ENCODE assay signal across 8 cellular contexts in genomic region chr5:62778327-62779009, GRCh38.
DNase-seq lines count a peak whose midpoint lies in the region; ATAC-seq and TF ChIP-seq lines count a peak whose summit lies in the region.

No MANE protein-coding gene starts in this region.

- H3K4me1 Mint-ChIP-seq in CD14-positive monocyte (peaks cover 19% of the 10 kb centered on the region), type B pancreatic cell (ENCODE audit: unreplicated experiment) (no peaks in the 10 kb centered on the region)
- H3K4me1 Mint-ChIP-seq in activated CD8-positive, alpha-beta memory T cell treated with anti-CD3 and anti-CD28 coated beads, Interleukin-2, amount 10 ng/mL, durations not matched to agents 7 days and 5 days = peaks cover 3% of the 10 kb centered on the region

- TF ChIP-seq CTCF in CD14-positive monocyte (IDR thresholded peaks at IDR 0.05) = no peak
- no peak for TF ChIP-seq CTCF in NB4 (IDR thresholded peaks at IDR 0.05; ENCODE audit: low read depth, low read length)
- TF ChIP-seq CTCF in type B pancreatic cell (conservative IDR thresholded peaks at IDR 0.05) = no peak

- H3K27ac Mint-ChIP-seq in CD14-positive monocyte (peak overlapping the region; percentile 6 to 69 (median 51)), type B pancreatic cell (no peak overlapping the region)
- no peak overlapping the region for H3K27ac Mint-ChIP-seq in activated CD8-positive, alpha-beta memory T cell treated with anti-CD3 and anti-CD28 coated beads, Interleukin-2, amount 10 ng/mL, durations not matched to agents 7 days and 5 days

- H3K9ac ChIP-seq in GM23248 = no peak overlapping the region

- H3K9me2 ChIP-seq in GM23248 (ENCODE audit: insufficient read depth) = no peaks in the 10 kb centered on the region

- H3K4me1 ChIP-seq in GM23248 (ENCODE audit: insufficient read depth) = no peaks in the 10 kb centered on the region

- no peak overlapping the region for H3K4me3 ChIP-seq in GM23248
- H3K4me3 ChIP-seq in NB4 (ENCODE audit: low read depth, low read length) = no peak overlapping the region

- H3K27me3 Mint-ChIP-seq in CD14-positive monocyte (ENCODE audit: low read depth in 3 of 3) = peaks cover 0 to 3% (median 2%) of the 10 kb centered on the region in 3 donors
- no peaks in the 10 kb centered on the region for H3K27me3 Mint-ChIP-seq in type B pancreatic cell
- peaks cover 8% of the 10 kb centered on the region for H3K27me3 Mint-ChIP-seq in activated CD8-positive, alpha-beta memory T cell treated with anti-CD3 and anti-CD28 coated beads, Interleukin-2, amount 10 ng/mL, durations not matched to agents 7 days and 5 days

- H3K36me3 ChIP-seq in GM23248 (ENCODE audit: low read depth) = no peaks in the 10 kb centered on the region

- H3K4me2 ChIP-seq in GM23248 (ENCODE audit: unreplicated experiment) = no peak overlapping the region

- H3K27ac ChIP-seq in GM23248 = no peak overlapping the region

- DNase-seq in CD14-positive monocyte (ENCODE audit: low spot score) = no peak
- DNase-seq in GM23248 = no peak
- DNase-seq in NB4 (ENCODE audit: low read depth) = peak; percentile 62
- no peak for DNase-seq in left ventricle myocardium superior
- no peak for DNase-seq in type B pancreatic cell (ENCODE audit: extremely low spot score, unreplicated experiment)
- DNase-seq in stimulated activated CD4-positive, alpha-beta T cell treated with anti-CD3 and anti-CD28 coated beads, Interleukin-15, amount 100 ng/mL, for 24 hours = no peak
- DNase-seq in activated CD8-positive, alpha-beta memory T cell treated with anti-CD3 and anti-CD28 coated beads, Interleukin-2, amount 10 ng/mL, durations not matched to agents 7 days and 5 days = no peak
- no peak for DNase-seq in NCI-H1436 (lab: John Stamatoyannopoulos, UW)

- H3K4me3 Mint-ChIP-seq in CD14-positive monocyte = peak overlapping the region; percentile 61 to 73
- H3K4me3 Mint-ChIP-seq in type B pancreatic cell = no peak overlapping the region
- H3K4me3 Mint-ChIP-seq in activated CD8-positive, alpha-beta memory T cell treated with anti-CD3 and anti-CD28 coated beads, Interleukin-2, amount 10 ng/mL, durations not matched to agents 7 days and 5 days = no peak overlapping the region

- no peaks in the 10 kb centered on the region for H3K27me3 ChIP-seq in GM23248 (replicated peaks; ENCODE audit: insufficient read depth)

- H3K36me3 Mint-ChIP-seq in CD14-positive monocyte = no peaks in the 10 kb centered on the region
- no peaks in the 10 kb centered on the region for H3K36me3 Mint-ChIP-seq in type B pancreatic cell
- H3K36me3 Mint-ChIP-seq in activated CD8-positive, alpha-beta memory T cell treated with anti-CD3 and anti-CD28 coated beads, Interleukin-2, amount 10 ng/mL, durations not matched to agents 7 days and 5 days = no peaks in the 10 kb centered on the region

- H3F3A ChIP-seq in GM23248 (ENCODE audit: insufficient read depth) = no peaks in the 10 kb centered on the region

- WGBS in GM23248 (ENCODE audit: low coverage in 1 of 2, low lambda C conversion rate in 2 of 2, missing lambda C conversion rate in 2 of 2), 2 experiments = 37 to 40% methylated on average over 3 of the region's 3 CpGs

- H3K9me3 Mint-ChIP-seq in CD14-positive monocyte (peaks cover 0 to 3% (median 0%) of the 10 kb centered on the region in 7 donors), type B pancreatic cell (no peaks in the 10 kb centered on the region)
- H3K9me3 Mint-ChIP-seq in activated CD8-positive, alpha-beta memory T cell treated with anti-CD3 and anti-CD28 coated beads, Interleukin-2, amount 10 ng/mL, durations not matched to agents 7 days and 5 days (ENCODE audit: low read depth) = no peaks in the 10 kb centered on the region

- H3K9me3 ChIP-seq in GM23248 (ENCODE audit: low read depth) = no peaks in the 10 kb centered on the region

- in situ Hi-C loops in GM23248 (cut with MboI) = loop anchor here (10.0 kb wide), 1 partner anchor 324 kb away; no protein-coding TSS in a partner anchor

- no peaks in the 10 kb centered on the region for H4K20me1 ChIP-seq in GM23248 (ENCODE audit: insufficient read depth)

- H2AFZ ChIP-seq in GM23248 = peak overlapping the region; percentile 38; the same call in 1 of the 2 replicates

- no peaks in the 10 kb centered on the region for H3K79me2 ChIP-seq in GM23248 (ENCODE audit: insufficient read depth)

- intact Hi-C loops in CD14-positive monocyte (cut with micrococcal nuclease) (no loop called here), left ventricle myocardium superior (cut with micrococcal nuclease) (loop anchor here (10.0 kb wide), 1 partner anchor 314 kb away; no protein-coding TSS in a partner anchor)

- ATAC-seq in left ventricle myocardium superior = peak; percentile 56
- ATAC-seq in activated CD8-positive, alpha-beta memory T cell treated with anti-CD3 and anti-CD28 coated beads, Interleukin-2, amount 10 ng/mL, durations not matched to agents 7 days and 5 days = no peak

- TF ChIP-seq POLR2A in NB4 (IDR thresholded peaks at IDR 0.05; ENCODE audit: extremely low read depth, insufficient read length) = no peak

- CTCF ChIA-PET in activated CD8-positive, alpha-beta memory T cell treated with anti-CD3 and anti-CD28 coated beads, Interleukin-2, amount 10 ng/mL, durations not matched to agents 7 days and 5 days (lab: Charles Lee) = interaction anchor here (0.8 to 4.1 kb wide), 8 partner anchors 15 to 554 kb away, joined by 3 to 18 read pairs (median 4); no protein-coding TSS in a partner anchor

Comparison
In these comparisons a context has a peak if more than half of its experiments do, and no peak if none do; other contexts are left out.
1. H3K27ac Mint-ChIP-seq: peak in CD14-positive monocyte (7 of 7); none in type B pancreatic cell (single experiment) and activated CD8-positive, alpha-beta memory T cell treated with anti-CD3 and anti-CD28 coated beads, Interleukin-2, amount 10 ng/mL, durations not matched to agents 7 days and 5 days (single experiment).
2. H3K4me3 Mint-ChIP-seq: peak in CD14-positive monocyte (2 of 2); none in type B pancreatic cell (single experiment) and activated CD8-positive, alpha-beta memory T cell treated with anti-CD3 and anti-CD28 coated beads, Interleukin-2, amount 10 ng/mL, durations not matched to agents 7 days and 5 days (single experiment).